ENCODE assay signal across 1 cellular context in the genomic region with DNA sequence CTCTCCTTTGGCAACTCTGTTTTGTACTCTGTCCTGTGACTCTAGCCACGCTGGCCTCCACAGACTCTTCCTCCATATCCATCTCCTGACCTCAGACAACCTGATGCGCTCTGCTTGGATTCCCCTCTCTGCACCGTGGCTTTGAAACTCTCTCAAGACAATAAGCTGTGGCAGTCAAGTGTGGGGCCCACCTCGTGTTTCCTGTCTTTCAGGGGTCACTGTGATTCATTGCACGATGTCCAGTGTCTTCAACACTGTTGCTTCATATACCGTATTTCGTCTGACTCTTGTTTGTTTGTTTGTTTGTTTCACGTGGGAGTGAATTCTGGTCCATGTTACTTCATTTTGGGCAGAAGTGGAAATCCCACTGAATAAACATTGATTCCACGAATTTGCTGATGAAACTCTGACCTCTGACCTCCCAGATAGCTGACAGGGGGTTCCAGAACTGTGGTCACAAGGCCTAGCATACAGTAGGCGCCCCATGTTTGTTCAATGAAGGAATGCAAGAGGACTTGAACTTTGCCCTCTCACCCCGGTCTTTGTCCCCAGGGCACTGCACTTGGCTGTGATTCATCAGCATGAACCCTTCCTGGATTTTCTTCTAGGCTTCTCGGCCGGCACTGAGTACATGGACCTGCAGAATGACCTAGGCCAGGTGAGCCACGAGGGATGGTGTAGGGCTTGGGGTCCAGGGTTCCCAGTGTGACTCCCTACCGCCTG.
A peak's percentile ranks its signal among the peaks of the same experiment; 100 is the strongest.
TF ChIP-seq lines count a peak whose summit lies in the region.

No MANE protein-coding gene starts in this region.

TF ChIP-seq in HepG2, 621 proteins besides CTCF, POLR2A, EP300 and RAD21 (continued from another document):
- TF ChIP-seq ZFAT (CRISPR knock-in tag; conservative IDR thresholded peaks at IDR 0.05) (no peak), FOSL2 (CRISPR knock-in tag; IDR thresholded peaks at IDR 0.05) (peak; percentile 32; the same call in 1 of the 2 replicates), U2AF1 (optimal IDR thresholded peaks at IDR 0.05; ENCODE audit: low read depth, low read length) (no peak)
- TF ChIP-seq, protein P1, sequence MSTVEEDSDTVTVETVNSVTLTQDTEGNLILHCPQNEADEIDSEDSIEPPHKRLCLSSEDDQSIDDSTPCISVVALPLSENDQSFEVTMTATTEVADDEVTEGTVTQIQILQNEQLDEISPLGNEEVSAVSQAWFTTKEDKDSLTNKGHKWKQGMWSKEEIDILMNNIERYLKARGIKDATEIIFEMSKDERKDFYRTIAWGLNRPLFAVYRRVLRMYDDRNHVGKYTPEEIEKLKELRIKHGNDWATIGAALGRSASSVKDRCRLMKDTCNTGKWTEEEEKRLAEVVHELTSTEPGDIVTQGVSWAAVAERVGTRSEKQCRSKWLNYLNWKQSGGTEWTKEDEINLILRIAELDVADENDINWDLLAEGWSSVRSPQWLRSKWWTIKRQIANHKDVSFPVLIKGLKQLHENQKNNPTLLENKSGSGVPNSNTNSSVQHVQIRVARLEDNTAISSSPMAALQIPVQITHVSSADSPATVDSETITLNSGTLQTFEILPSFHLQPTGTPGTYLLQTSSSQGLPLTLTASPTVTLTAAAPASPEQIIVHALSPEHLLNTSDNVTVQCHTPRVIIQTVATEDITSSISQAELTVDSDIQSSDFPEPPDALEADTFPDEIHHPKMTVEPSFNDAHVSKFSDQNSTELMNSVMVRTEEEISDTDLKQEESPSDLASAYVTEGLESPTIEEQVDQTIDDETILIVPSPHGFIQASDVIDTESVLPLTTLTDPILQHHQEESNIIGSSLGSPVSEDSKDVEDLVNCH (CRISPR knock-in tag; IDR thresholded peaks at IDR 0.05), result no peak
